8 cellular contexts compared by ENCODE assay signal in the genomic region with DNA sequence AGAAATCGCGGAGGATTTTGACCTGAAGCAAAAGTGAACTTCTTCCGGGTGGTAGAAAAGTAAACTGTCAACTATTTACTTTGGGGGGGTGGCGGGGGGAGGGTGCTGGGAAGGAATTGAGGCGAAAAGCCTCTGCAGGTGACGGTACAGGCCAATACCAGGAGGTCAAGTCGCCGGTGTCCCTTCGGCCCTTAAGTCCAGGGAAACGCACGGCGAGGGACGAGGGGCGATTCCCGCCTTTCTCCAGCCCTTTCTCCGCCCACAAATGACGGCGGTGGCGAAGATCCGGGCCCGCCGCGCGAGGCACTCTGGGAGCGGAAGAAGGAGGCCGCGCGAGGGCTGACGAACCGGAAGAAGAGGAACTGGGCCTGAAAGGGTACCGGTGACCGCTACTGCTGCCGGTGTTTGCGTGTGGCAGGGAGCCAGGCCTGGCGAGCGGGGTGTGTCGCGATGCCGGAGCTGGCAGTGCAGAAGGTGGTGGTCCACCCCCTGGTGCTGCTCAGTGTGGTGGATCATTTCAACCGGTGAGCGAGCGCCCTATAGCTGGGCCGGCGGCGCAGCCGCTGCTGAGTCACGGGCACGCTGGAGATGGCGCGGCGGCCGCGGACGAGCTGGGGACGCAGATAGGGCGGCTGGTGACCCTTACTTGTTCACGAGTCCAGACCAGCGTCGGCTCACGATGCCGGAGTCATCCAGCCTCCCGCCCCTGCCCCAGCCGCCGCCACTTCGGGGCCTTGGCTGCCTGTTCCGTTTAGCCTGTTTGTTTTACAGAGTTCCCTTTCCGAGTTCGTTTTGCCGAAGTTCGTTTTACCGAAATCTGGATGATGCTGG.
A peak's percentile ranks its signal among the peaks of the same experiment; 100 is the strongest.
DNase-seq lines count a peak whose midpoint lies in the region; ATAC-seq lines count a peak whose summit lies in the region.

PSMD7 (plus strand) TSS at position 350 of the 831 bp plus-strand sequence; CDS start at position 451, 101 bp downstream.

- H3K4me1 ChIP-seq in BLaER1 treated with 17β-estradiol and CSF1 and Interleukin-3, amounts not matched to agents 10 nM and 100 nM: peaks cover 24 to 38% (median 32%) of the 10 kb centered on the region in 10 experiments

- DNase-seq in NCI-H69 (lab: John Stamatoyannopoulos, UW) (peak; percentile 91), dedifferentiated amniotic fluid mesenchymal stem cell (ENCODE audit: extremely low spot score) (peak; percentile 88), left kidney (ENCODE audit: low read depth, low spot score) (peak; percentile 98)
- peak; percentile 86 for DNase-seq in activated CD4-positive, alpha-beta T cell treated with anti-CD3 and anti-CD28 coated beads, Interleukin-2, amount 50 U/mL, for 1 hour
- DNase-seq in stimulated activated CD4-positive, alpha-beta T cell treated with anti-CD3 and anti-CD28 coated beads, Interleukin-1b, Interleukin-23, amount 100 ng/mL, for 48 hours: peak; percentile 89

- ATAC-seq in GM19328 (IDR thresholded peaks at IDR 0.05; ENCODE audit: unreplicated experiment) (peak; percentile 88), HG03469 (IDR thresholded peaks at IDR 0.05; ENCODE audit: unreplicated experiment) (peak; percentile 75)

- H3K36me3 ChIP-seq in BLaER1 treated with 17β-estradiol and CSF1 and Interleukin-3, amounts not matched to agents 10 nM and 100 nM: peaks cover 28 to 44% (median 39%) of the 10 kb centered on the region in 11 experiments

- peaks cover 4 to 13% (median 8%) of the 10 kb centered on the region in 11 experiments for H3K9me3 ChIP-seq in BLaER1 treated with 17β-estradiol and CSF1 and Interleukin-3, amounts not matched to agents 10 nM and 100 nM (replicated peaks in 1 of 11)

- H3K4me2 ChIP-seq in BLaER1 treated with 17β-estradiol and CSF1 and Interleukin-3, amounts not matched to agents 10 nM and 100 nM: peak within 1 kb of the TSS; percentile 86 to 99 (median 95)

- H3K27ac ChIP-seq in BLaER1 treated with 17β-estradiol and CSF1 and Interleukin-3, amounts not matched to agents 10 nM and 100 nM: peak within 1 kb of the TSS; percentile 90 to 99 (median 97)

- peak within 1 kb of the TSS; percentile 89 to 99 (median 97) for H3K9ac ChIP-seq in BLaER1 treated with 17β-estradiol and CSF1 and Interleukin-3, amounts not matched to agents 10 nM and 100 nM

- H3K27me3 ChIP-seq in BLaER1 treated with 17β-estradiol and CSF1 and Interleukin-3, amounts not matched to agents 10 nM and 100 nM: no peaks in the 10 kb centered on the region

- H3K4me3 ChIP-seq in BLaER1 treated with 17β-estradiol and CSF1 and Interleukin-3, amounts not matched to agents 10 nM and 100 nM: peak within 1 kb of the TSS; percentile 83 to 96 (median 92)

- H4K20me1 ChIP-seq in BLaER1 treated with 17β-estradiol and CSF1 and Interleukin-3, amounts not matched to agents 10 nM and 100 nM: peaks cover 33 to 47% (median 42%) of the 10 kb centered on the region in 11 experiments; a peak in 20 of 22 replicates

Comparison
In these comparisons a context has a peak if more than half of its experiments do, and no peak if none do; other contexts are left out.
1. Peak in every context shown above with its lines: DNase-seq, ATAC-seq, H3K4me3 ChIP-seq and H3K27ac ChIP-seq.